In genomic region chr19:15418588-15419412, GRCh38 we compare ENCODE assay signal across 1 cellular context.
TF ChIP-seq lines count a peak whose summit lies in the region.

Gene AKAP8L (minus strand): TSS chr19:15418988. CDS start chr19:15418923, 65 bp downstream.

TF ChIP-seq in K562, 482 proteins besides CTCF, POLR2A, EP300 and RAD21 (continued from another document and continues in another):
- TF ChIP-seq REST (CRISPR knock-in tag; IDR thresholded peaks at IDR 0.05; ENCODE audit: low read depth), result no peak
- no peak for TF ChIP-seq ZNF277 (CRISPR knock-in tag; IDR thresholded peaks at IDR 0.05; ENCODE audit: borderline replicate concordance)
- TF ChIP-seq ZNF586 (CRISPR knock-in tag; conservative IDR thresholded peaks at IDR 0.05), result no peak
- no peak for TF ChIP-seq PTRF (tag; IDR thresholded peaks at IDR 0.05)
- 0 out of 2 replicates have a peak, but pooled peaks have one; percentile 17 for TF ChIP-seq ZBTB2 (IDR thresholded peaks at IDR 0.05)
- TF ChIP-seq GATAD2A (IDR thresholded peaks at IDR 0.05), result no peak
- TF ChIP-seq TCF7 (IDR thresholded peaks at IDR 0.05; ENCODE audit: borderline replicate concordance), result no peak
- no peak for TF ChIP-seq NCOA4 (IDR thresholded peaks at IDR 0.05; ENCODE audit: partially characterized antibody)
- TF ChIP-seq ZNF668 (CRISPR knock-in tag; IDR thresholded peaks at IDR 0.05), result no peak
- TF ChIP-seq ATF3 (IDR thresholded peaks at IDR 0.05), result no peak
- TF ChIP-seq ATF3 (CRISPR knock-in tag; conservative IDR thresholded peaks at IDR 0.05), result no peak
- no peak for TF ChIP-seq SAFB2 (IDR thresholded peaks at IDR 0.05; ENCODE audit: borderline replicate concordance, low read depth, low read length, severe bottlenecking)
- no peak for TF ChIP-seq CBX5 (IDR thresholded peaks at IDR 0.05; ENCODE audit: borderline replicate concordance, low read depth)
- no peak for TF ChIP-seq ZKSCAN8 (CRISPR knock-in tag; IDR thresholded peaks at IDR 0.05)
- TF ChIP-seq THAP12 (CRISPR knock-in tag; IDR thresholded peaks at IDR 0.05), result peak; percentile 70; the same call in 1 of the 2 replicates
- TF ChIP-seq ATF1 (CRISPR knock-in tag; IDR thresholded peaks at IDR 0.05), result no peak
- TF ChIP-seq ATF1 (tag; IDR thresholded peaks at IDR 0.05), result peak; percentile 89
- no peak for TF ChIP-seq XRCC4 (IDR thresholded peaks at IDR 0.05; ENCODE audit: extremely low read depth, insufficient read depth, insufficient read length)
- TF ChIP-seq LEF1 (IDR thresholded peaks at IDR 0.05), result no peak
- TF ChIP-seq MXI1 (IDR thresholded peaks at IDR 0.05; ENCODE audit: low read depth, low read length), result 0 out of 2 replicates have a peak, but pooled peaks have one; percentile 11
- TF ChIP-seq SIX5 (IDR thresholded peaks at IDR 0.05; ENCODE audit: borderline replicate concordance in 1 of 2, insufficient read depth in 1 of 2, low read depth in 1 of 2, low read length in 2 of 2), result no peak
- TF ChIP-seq KLF13 (tag; IDR thresholded peaks at IDR 0.05; ENCODE audit: borderline replicate concordance, low read depth), result 0 out of 2 replicates have a peak, but pooled peaks have one; percentile 8
- TF ChIP-seq PML (IDR thresholded peaks at IDR 0.05; ENCODE audit: low read length), result peak; percentile 71; the same call in 1 of the 2 replicates
- no peak for TF ChIP-seq TAL1 (IDR thresholded peaks at IDR 0.05)
- TF ChIP-seq FOXA1 (IDR thresholded peaks at IDR 0.05; ENCODE audit: borderline replicate concordance), result no peak
- no peak for TF ChIP-seq ZNF165 (CRISPR knock-in tag; IDR thresholded peaks at IDR 0.05; ENCODE audit: borderline replicate concordance)
- no peak for TF ChIP-seq ARID2 (IDR thresholded peaks at IDR 0.05)
- TF ChIP-seq NFRKB (IDR thresholded peaks at IDR 0.05; ENCODE audit: low read depth), result peak; percentile 54; the same call in 1 of the 2 replicates
- TF ChIP-seq TAF9B (IDR thresholded peaks at IDR 0.05; ENCODE audit: partially characterized antibody), result peak; percentile 88
- TF ChIP-seq MAX (CRISPR knock-in tag; IDR thresholded peaks at IDR 0.05), result peak; percentile 70; the same call in 1 of the 2 replicates
- TF ChIP-seq XRCC5 (IDR thresholded peaks at IDR 0.05; ENCODE audit: low read depth, low read length), result peak; percentile 62; the same call in 1 of the 2 replicates
- TF ChIP-seq MNT (conservative IDR thresholded peaks at IDR 0.05), result peak; percentile 76 to 86
- no peak for TF ChIP-seq USF1 (CRISPR knock-in tag; IDR thresholded peaks at IDR 0.05)
- peak; percentile 33 to 66; a peak in 1 of 4 replicates for TF ChIP-seq TEAD1 (CRISPR knock-in tag; IDR thresholded peaks at IDR 0.05)
- TF ChIP-seq SRSF3 (IDR thresholded peaks at IDR 0.05; ENCODE audit: insufficient read depth, low read length), result no peak
- TF ChIP-seq ZNF311 (CRISPR knock-in tag; IDR thresholded peaks at IDR 0.05), result no peak
- TF ChIP-seq ID3 (CRISPR knock-in tag; IDR thresholded peaks at IDR 0.05), result no peak
- no peak for TF ChIP-seq ID3 (tag; IDR thresholded peaks at IDR 0.05)
- no peak for TF ChIP-seq GTF2A2 (tag; IDR thresholded peaks at IDR 0.05)
- peak; percentile 77 for TF ChIP-seq ZNF740 (CRISPR knock-in tag; IDR thresholded peaks at IDR 0.05)
- no peak for TF ChIP-seq ZNF740 (tag; IDR thresholded peaks at IDR 0.05)
- TF ChIP-seq KDM5B (IDR thresholded peaks at IDR 0.05; ENCODE audit: insufficient replicate concordance, low read depth, low read length), result peak; percentile 81
- 0 out of 2 replicates have a peak, but pooled peaks have one; percentile 4 for TF ChIP-seq TCF3 (CRISPR knock-in tag; IDR thresholded peaks at IDR 0.05)
- TF ChIP-seq TGIF2 (CRISPR knock-in tag; IDR thresholded peaks at IDR 0.05), result no peak
- TF ChIP-seq SAP30 (IDR thresholded peaks at IDR 0.05; ENCODE audit: borderline replicate concordance, insufficient read depth, low read depth, low read length, poor library complexity, severe bottlenecking), result no peak
- peak; percentile 97 for TF ChIP-seq EP400 (IDR thresholded peaks at IDR 0.05)
- no peak for TF ChIP-seq ZNF778 (CRISPR knock-in tag; IDR thresholded peaks at IDR 0.05)
- TF ChIP-seq CBX1 (IDR thresholded peaks at IDR 0.05; ENCODE audit: low read depth), result peak; percentile 25; the same call in 1 of the 2 replicates
- peak; percentile 98 for TF ChIP-seq NFYB (IDR thresholded peaks at IDR 0.05; ENCODE audit: extremely low read depth, insufficient read length)
- TF ChIP-seq ZNF239 (CRISPR knock-in tag; IDR thresholded peaks at IDR 0.05), result no peak
- TF ChIP-seq ZNF695 (CRISPR knock-in tag; IDR thresholded peaks at IDR 0.05), result 0 out of 2 replicates have a peak, but pooled peaks have one; percentile 42
- TF ChIP-seq ZNF184 (CRISPR knock-in tag; IDR thresholded peaks at IDR 0.05), result no peak
- no peak for TF ChIP-seq NCOA2 (IDR thresholded peaks at IDR 0.05; ENCODE audit: partially characterized antibody in 2 of 2)
- 0 out of 2 replicates have a peak, but pooled peaks have one; percentile 50 for TF ChIP-seq HNRNPL (IDR thresholded peaks at IDR 0.05; ENCODE audit: low read depth, low read length)
- TF ChIP-seq NCOA1 (IDR thresholded peaks at IDR 0.05; ENCODE audit: low read depth), result no peak
- no peak for TF ChIP-seq DDX20 (tag; IDR thresholded peaks at IDR 0.05; ENCODE audit: low read depth)
- TF ChIP-seq MTA1 (IDR thresholded peaks at IDR 0.05; ENCODE audit: borderline replicate concordance), result no peak
